Comparison of ENCODE assay signal across 8 cellular contexts in genomic region chr5:91280942-91281269, GRCh38.
DNase-seq lines count a peak whose midpoint lies in the region; ATAC-seq and TF ChIP-seq lines count a peak whose summit lies in the region.

No MANE protein-coding gene starts in this region.

- WGBS in thymus: 3% methylated on average over 6 of the region's 6 CpGs

- H3K4me3 ChIP-seq in iPS-20b (ENCODE audit: low read length) (peak overlapping the region; percentile 82), thymus (ENCODE audit: low read length) (no peak overlapping the region)

- H3K9me3 ChIP-seq in iPS-20b (ENCODE audit: insufficient read depth, low read depth, low read length) (no peaks in the 10 kb centered on the region), thymus (ENCODE audit: control insufficient read depth) (no peaks in the 10 kb centered on the region)

- H3K9ac ChIP-seq in iPS-20b (ENCODE audit: low read depth, low read length): peak overlapping the region; percentile 70; the same call in 1 of the 2 replicates

- H3K27ac ChIP-seq in iPS-20b (ENCODE audit: low read length) (no peak overlapping the region), thymus (ENCODE audit: low read depth) (peak overlapping the region; percentile 86)

- peak overlapping the region; percentile 96 to 100 (median 98) for H3K27ac Mint-ChIP-seq in CD14-positive monocyte
- H3K27ac Mint-ChIP-seq in activated CD8-positive, alpha-beta T cell treated with anti-CD3 and anti-CD28 coated beads for 36 hours: peak overlapping the region; percentile 98

- H3K27me3 Mint-ChIP-seq in CD14-positive monocyte (ENCODE audit: low read depth in 3 of 3): peaks cover 6 to 20% (median 7%) of the 10 kb centered on the region in 3 donors
- no peaks in the 10 kb centered on the region for H3K27me3 Mint-ChIP-seq in activated CD8-positive, alpha-beta T cell treated with anti-CD3 and anti-CD28 coated beads for 36 hours

- H3K27me3 ChIP-seq in iPS-20b (ENCODE audit: insufficient read depth, low read length): peaks cover 25% of the 10 kb centered on the region
- peaks cover 6% of the 10 kb centered on the region for H3K27me3 ChIP-seq in thymus (ENCODE audit: control insufficient read depth, insufficient read depth)

- peak overlapping the region; percentile 89 to 90 for H3K4me3 Mint-ChIP-seq in CD14-positive monocyte
- peak overlapping the region; percentile 85 for H3K4me3 Mint-ChIP-seq in activated CD8-positive, alpha-beta T cell treated with anti-CD3 and anti-CD28 coated beads for 36 hours

- CTCF ChIA-PET in activated CD8-positive, alpha-beta T cell treated with anti-CD3 and anti-CD28 coated beads for 36 hours (lab: Charles Lee): interaction anchor here (0.9 to 3.0 kb wide), 12 partner anchors 9 to 349 kb away, joined by 3 to 25 read pairs (median 4); partner anchors contain the start of gene ARRDC3

- H3K4me1 ChIP-seq in iPS-20b (ENCODE audit: insufficient read depth, low read length): peaks cover 8% of the 10 kb centered on the region
- H3K4me1 ChIP-seq in thymus (ENCODE audit: control insufficient read depth, insufficient read depth, low read length): no peaks in the 10 kb centered on the region

- intact Hi-C loops in CD14-positive monocyte (cut with micrococcal nuclease): loop anchor here (2.0 to 10.0 kb wide), 6 partner anchors 30 to 104 kb away; partner anchors contain the start of gene ARRDC3 (in 2 of the 2)
- intact Hi-C loops in activated CD8-positive, alpha-beta T cell treated with anti-CD3 and anti-CD28 coated beads for 36 hours (cut with micrococcal nuclease): loop anchor here (2.0 kb wide), 2 partner anchors 34 to 102 kb away; partner anchors contain the start of gene ARRDC3

- peaks cover 0 to 16% of the 10 kb centered on the region in 2 donors for H3K36me3 Mint-ChIP-seq in CD14-positive monocyte
- peaks cover 21% of the 10 kb centered on the region for H3K36me3 Mint-ChIP-seq in activated CD8-positive, alpha-beta T cell treated with anti-CD3 and anti-CD28 coated beads for 36 hours (ENCODE audit: low read depth)

- no peak for TF ChIP-seq CTCF in CD14-positive monocyte (IDR thresholded peaks at IDR 0.05)
- no peak for TF ChIP-seq CTCF in activated CD8-positive, alpha-beta T cell treated with anti-CD3 and anti-CD28 coated beads for 36 hours (IDR thresholded peaks at IDR 0.05)

- peaks cover 0 to 10% (median 5%) of the 10 kb centered on the region in 7 donors for H3K9me3 Mint-ChIP-seq in CD14-positive monocyte
- peaks cover 29% of the 10 kb centered on the region for H3K9me3 Mint-ChIP-seq in activated CD8-positive, alpha-beta T cell treated with anti-CD3 and anti-CD28 coated beads for 36 hours

- peaks cover 38% of the 10 kb centered on the region for H3K4me1 Mint-ChIP-seq in CD14-positive monocyte
- peaks cover 47% of the 10 kb centered on the region for H3K4me1 Mint-ChIP-seq in activated CD8-positive, alpha-beta T cell treated with anti-CD3 and anti-CD28 coated beads for 36 hours (ENCODE audit: low read depth)

- POLR2A ChIA-PET in activated CD8-positive, alpha-beta T cell treated with anti-CD3 and anti-CD28 coated beads for 36 hours (lab: Charles Lee): interaction anchor here (0.7 to 2.6 kb wide), 12 partner anchors 10 to 105 kb away, joined by 3 to 40 read pairs (median 5); partner anchors contain the start of gene ARRDC3

- H3K36me3 ChIP-seq in iPS-20b (ENCODE audit: insufficient read depth, low read depth, low read length) (no peaks in the 10 kb centered on the region), thymus (ENCODE audit: control insufficient read depth, insufficient read depth) (no peaks in the 10 kb centered on the region)

- DNase-seq in CD14-positive monocyte (ENCODE audit: low spot score) (no peak), RKO (ENCODE audit: low spot score) (no peak), mucosa of gallbladder (ENCODE audit: low spot score) (no peak)
- no peak for DNase-seq in activated CD8-positive, alpha-beta T cell treated with anti-CD3 and anti-CD28 coated beads for 36 hours

- ATAC-seq in GM21825 (IDR thresholded peaks at IDR 0.05; ENCODE audit: unreplicated experiment) (peak; percentile 5), GM18861 (IDR thresholded peaks at IDR 0.05; ENCODE audit: unreplicated experiment) (no peak)
- peak; percentile 9 for ATAC-seq in activated CD8-positive, alpha-beta T cell treated with anti-CD3 and anti-CD28 coated beads for 36 hours
